ENCODE assay signal across 24 cellular contexts in genomic region chr14:98954347-98955000, GRCh38.
A peak's percentile ranks its signal among the peaks of the same experiment; 100 is the strongest.
DNase-seq lines count a peak whose midpoint lies in the region; ATAC-seq and TF ChIP-seq lines count a peak whose summit lies in the region.
"Had no signal": no experiment of that assay in that cellular context is flagged by ENCODE, and none has a peak within 500 bp of the region (broad histone marks: within the 10 kb centered on the region; RNA-seq: fewer than 3 reads in every experiment).

No MANE protein-coding gene starts in this region.

- H3K4me3 ChIP-seq in H7 (ENCODE audit: insufficient read depth, low read depth, low read length), result no peak overlapping the region
- no peak overlapping the region for H3K4me3 ChIP-seq in epithelial cell of esophagus (ENCODE audit: low read length)
- no peak overlapping the region for H3K4me3 ChIP-seq in skin epidermis
- H3K4me3 ChIP-seq: SJCRH30 had no signal

- H3K27ac ChIP-seq in skin epidermis, result peak overlapping the region in 11 of 21 experiments; percentile 2 to 77 (median 54)
- H3K27ac ChIP-seq: GM23248, SJCRH30 had no signal

- DNase-seq in NCI-H82 (lab: John Stamatoyannopoulos, UW) (peak; percentile 6), NCI-H82 treated with DMSO at 0.1 percent for 48 hours (lab: John Stamatoyannopoulos, UW; ENCODE audit: unreplicated experiment) (no peak), H7 (peak; percentile 8), epithelial cell of esophagus (ENCODE audit: low read depth) (peak; percentile 41), NCI-H345 treated with DMSO at 0.1 percent for 48 hours (lab: John Stamatoyannopoulos, UW; ENCODE audit: unreplicated experiment) (no peak)
- no peak for DNase-seq in NK-92 treated with Interleukin-12 subunit alpha and Interleukin-12 subunit beta, amount 100 ng/mL, for 24 hours (lab: John Stamatoyannopoulos, UW)
- DNase-seq: 8988T; BE2C; Caco-2; CD4-positive, CD25-positive, alpha-beta regulatory T cell; DMS153; GDM1; IMR-90; NCI-H1105; NCI-H1694; NCI-H2107; NCI-H510A treated with DMSO at 0.1 percent for 48 hours; NCI-H774; PC-3; SJCRH30 had no signal

- H3K36me3 ChIP-seq in H7 (replicated peaks; ENCODE audit: control insufficient read depth, insufficient read depth, low read length), result no peaks in the 10 kb centered on the region
- H3K36me3 ChIP-seq: BE2C, SJCRH30 had no signal

- H3K27me3 ChIP-seq in H7 (ENCODE audit: control insufficient read depth, insufficient read depth, low read length), result no peaks in the 10 kb centered on the region
- H3K27me3 ChIP-seq: BE2C, SJCRH30 had no signal

- no peak for ATAC-seq in HG02678 (IDR thresholded peaks at IDR 0.05; ENCODE audit: unreplicated experiment)
- ATAC-seq: HCT116, PC-3 had no signal

- TF ChIP-seq CTCF in epithelial cell of esophagus (IDR thresholded peaks at IDR 0.05; ENCODE audit: insufficient read depth, low read depth, low read length, missing control alignments), result no peak

Comparison
In these comparisons a context has a peak if more than half of its experiments do, and no peak if none do; other contexts are left out.
1. DNase-seq: peak in NCI-H82 (single experiment), H7 (single experiment) and epithelial cell of esophagus (single experiment); none in NCI-H82 treated with DMSO at 0.1 percent for 48 hours (single experiment), NCI-H345 treated with DMSO at 0.1 percent for 48 hours (single experiment) and NK-92 treated with Interleukin-12 subunit alpha and Interleukin-12 subunit beta, amount 100 ng/mL, for 24 hours (single experiment).